ENCODE assay signal across 29 cellular contexts in the genomic region with DNA sequence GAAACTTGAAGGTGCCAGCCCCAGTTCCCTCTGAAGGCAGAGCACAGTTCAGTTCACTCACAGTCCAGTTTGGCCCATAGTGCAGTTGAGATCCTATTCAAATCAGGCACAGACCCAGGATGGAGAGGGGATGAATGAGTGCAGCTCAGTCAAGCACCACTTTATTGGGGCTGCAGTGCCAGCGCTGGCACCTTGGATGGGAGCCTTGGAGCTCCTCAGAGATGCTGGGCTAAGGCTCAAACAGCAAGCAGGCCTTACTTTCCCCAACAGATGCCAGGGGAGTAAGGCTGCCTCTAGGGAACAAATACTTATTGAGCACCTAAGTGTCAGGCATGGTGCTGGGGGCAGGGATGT.
"Had no signal": no experiment of that assay in that cellular context is flagged by ENCODE, and none has a peak within 500 bp of the region (broad histone marks: within the 10 kb centered on the region; RNA-seq: fewer than 3 reads in every experiment).

No MANE protein-coding gene starts in this region.

- H3K27me3 ChIP-seq: colonic mucosa, gastroesophageal sphincter, pancreas, right atrium auricular region, testis, tibial nerve, upper lobe of left lung had no signal

- DNase-seq: colonic mucosa; effector CD8-positive, alpha-beta T cell; endodermal cell; foreskin keratinocyte; glutamatergic neuron; left ventricle myocardium superior; lower lobe of right lung; mesenchymal stem cell; mucosa of descending colon; naive B cell; pancreas; spleen; stimulated activated CD4-positive, alpha-beta T cell treated with anti-CD3 and anti-CD28 coated beads, Interleukin-4, amount 100 ng/mL, for 4 hours; stimulated activated naive CD8-positive, alpha-beta T cell treated with anti-CD3 and anti-CD28 coated beads, Interleukin-15, Interleukin-2, amounts not matched to agents 100 U/mL and 50 U/mL, for 24 hours; testis; upper lobe of left lung had no signal

- H3K36me3 Mint-ChIP-seq: mesothelial cell of epicardium; naive B cell; natural killer cell treated with Interleukin-12 subunit alpha and Interleukin-12 subunit beta and Interleukin-15 and Interleukin-18, amount 100 ng/mL, for 72 hours; stimulated activated memory B cell treated with anti-CD40 and anti-IgM and Interleukin-4, amounts not matched to agents 10 μg/mL and 1 μg/mL and 100 μg/mL, for 72 hours had no signal

- H3K27ac Mint-ChIP-seq: dendritic cell treated with granulocyte-macrophage colony-stimulating factor and Interleukin-4, amounts not matched to agents 40 ng/mL and 50 ng/mL, for 4 days; endodermal cell; mesothelial cell of epicardium; naive B cell; natural killer cell treated with Interleukin-12 subunit alpha and Interleukin-12 subunit beta and Interleukin-15 and Interleukin-18, amount 100 ng/mL, for 72 hours; progenitor cell of endocrine pancreas; stimulated activated memory B cell treated with anti-CD40 and anti-IgM and Interleukin-4, amounts not matched to agents 10 μg/mL and 1 μg/mL and 100 μg/mL, for 72 hours had no signal

- H3K4me1 ChIP-seq: colonic mucosa, foreskin keratinocyte, pancreas had no signal

- H3K36me3 ChIP-seq: colonic mucosa, gastroesophageal sphincter, lower lobe of right lung, neutrophil, pancreas, right atrium auricular region, spleen, tibial nerve, upper lobe of left lung had no signal

- H3K4me1 Mint-ChIP-seq: naive B cell; neural crest cell; stimulated activated memory B cell treated with anti-CD40 and anti-IgM and Interleukin-4, amounts not matched to agents 10 μg/mL and 1 μg/mL and 100 μg/mL, for 72 hours had no signal

- H3K9me3 ChIP-seq: colonic mucosa, gastroesophageal sphincter, lower lobe of right lung, mucosa of descending colon, neutrophil, pancreas, right atrium auricular region, spleen, testis, tibial nerve, upper lobe of left lung had no signal

- H3K27ac ChIP-seq: colonic mucosa, epithelial cell of prostate, foreskin keratinocyte, gastroesophageal sphincter, lower lobe of right lung, neutrophil, pancreas, right atrium auricular region, spleen, testis, tibial nerve, upper lobe of left lung had no signal

- H3K4me3 ChIP-seq: colonic mucosa, gastroesophageal sphincter, lower lobe of right lung, mucosa of descending colon, pancreas, right atrium auricular region, spleen, testis, tibial nerve, upper lobe of left lung had no signal

- H3K9me3 Mint-ChIP-seq: dendritic cell treated with granulocyte-macrophage colony-stimulating factor and Interleukin-4, amounts not matched to agents 40 ng/mL and 50 ng/mL, for 4 days; endodermal cell; mesothelial cell of epicardium; naive B cell; natural killer cell treated with Interleukin-12 subunit alpha and Interleukin-12 subunit beta and Interleukin-15 and Interleukin-18, amount 100 ng/mL, for 72 hours; neural crest cell; stimulated activated memory B cell treated with anti-CD40 and anti-IgM and Interleukin-4, amounts not matched to agents 10 μg/mL and 1 μg/mL and 100 μg/mL, for 72 hours had no signal

- H3K4me3 Mint-ChIP-seq: dendritic cell treated with granulocyte-macrophage colony-stimulating factor and Interleukin-4, amounts not matched to agents 40 ng/mL and 50 ng/mL, for 4 days; endodermal cell; mesothelial cell of epicardium; naive B cell; natural killer cell treated with Interleukin-12 subunit alpha and Interleukin-12 subunit beta and Interleukin-15 and Interleukin-18, amount 100 ng/mL, for 72 hours; neural crest cell; stimulated activated memory B cell treated with anti-CD40 and anti-IgM and Interleukin-4, amounts not matched to agents 10 μg/mL and 1 μg/mL and 100 μg/mL, for 72 hours had no signal

- ATAC-seq: esophagus mucosa; foreskin keratinocyte; gastroesophageal sphincter; left ventricle myocardium superior; lower lobe of right lung; mucosa of descending colon; natural killer cell treated with Interleukin-12 subunit alpha and Interleukin-12 subunit beta and Interleukin-15 and Interleukin-18, amount 100 ng/mL, for 72 hours; pancreas; sciatic nerve; stimulated activated memory B cell treated with anti-CD40 and anti-IgM and Interleukin-4, amounts not matched to agents 10 μg/mL and 1 μg/mL and 100 μg/mL, for 72 hours; stimulated activated naive CD8-positive, alpha-beta T cell treated with anti-CD3 and anti-CD28 coated beads, Interleukin-15, Interleukin-2, amounts not matched to agents 100 U/mL and 50 U/mL, for 24 hours had no signal

- H3K27me3 Mint-ChIP-seq: dendritic cell treated with granulocyte-macrophage colony-stimulating factor and Interleukin-4, amounts not matched to agents 40 ng/mL and 50 ng/mL, for 4 days; naive B cell; progenitor cell of endocrine pancreas had no signal
